In genomic region chr2:171334171-171334570, GRCh38 we compare ENCODE assay signal across 1 cellular context.
TF ChIP-seq lines count a peak whose summit lies in the region.

No MANE protein-coding gene starts in this region.

TF ChIP-seq in GM12878, 131 proteins besides CTCF, POLR2A, EP300 and RAD21:
- TF ChIP-seq CEBPZ (IDR thresholded peaks at IDR 0.05; ENCODE audit: low read depth, low read length) (no peak), ZNF687 (IDR thresholded peaks at IDR 0.05) (0 out of 2 replicates have a peak, but pooled peaks have one; percentile 15), CHD1 (IDR thresholded peaks at IDR 0.05; ENCODE audit: low read depth, low read length) (no peak), RELB (IDR thresholded peaks at IDR 0.05; ENCODE audit: low read depth) (0 out of 2 replicates have a peak, but pooled peaks have one; percentile 18)
